8 cellular contexts compared by ENCODE assay signal in the genomic region with DNA sequence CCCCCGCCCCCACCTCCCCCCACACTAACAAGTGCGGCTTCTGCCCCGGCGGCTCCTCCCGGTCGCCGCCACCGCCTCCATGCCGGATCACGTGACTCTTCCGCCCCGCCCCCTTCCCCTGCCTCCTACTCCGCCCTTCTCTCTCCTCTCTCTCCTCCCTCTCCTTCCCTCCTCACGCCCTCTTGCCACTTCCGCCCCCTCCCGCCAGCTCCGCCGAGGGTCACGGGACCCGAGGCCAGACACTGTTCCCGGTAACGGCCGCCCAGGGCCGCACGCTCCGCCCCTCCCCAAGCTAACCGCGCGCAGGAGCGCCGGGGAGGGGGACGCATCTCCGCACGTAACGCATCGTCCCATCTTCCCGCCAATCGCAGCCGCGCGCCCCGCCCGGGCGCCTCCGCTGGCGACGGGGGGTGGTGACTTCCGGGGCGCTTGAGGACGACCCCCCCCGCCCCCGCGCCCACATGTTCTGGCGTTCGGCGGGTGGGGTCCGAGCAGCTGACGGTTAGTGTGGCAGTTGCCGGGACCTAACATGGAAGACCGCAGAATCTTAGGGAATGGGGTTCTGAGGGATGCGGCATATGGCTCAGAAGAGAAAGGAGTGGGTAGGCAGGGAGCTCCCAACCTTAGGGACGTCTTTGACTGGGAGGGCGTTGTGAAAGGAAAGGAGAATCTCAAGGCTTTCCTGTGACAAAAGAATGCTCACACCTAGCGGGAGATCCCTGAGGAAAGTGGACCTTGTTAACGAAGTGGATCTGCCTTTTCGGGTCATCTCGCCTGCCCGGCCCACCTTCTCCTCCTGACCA. TPM values are rescaled to one million over a fixed set of nuclear protein-coding genes. Genes with fewer than 3 reads are reported as not detected.
A peak's percentile ranks its signal among the peaks of the same experiment; 100 is the strongest.
DNase-seq lines count a peak whose midpoint lies in the region; ATAC-seq and TF ChIP-seq lines count a peak whose summit lies in the region.

A gene with protein sequence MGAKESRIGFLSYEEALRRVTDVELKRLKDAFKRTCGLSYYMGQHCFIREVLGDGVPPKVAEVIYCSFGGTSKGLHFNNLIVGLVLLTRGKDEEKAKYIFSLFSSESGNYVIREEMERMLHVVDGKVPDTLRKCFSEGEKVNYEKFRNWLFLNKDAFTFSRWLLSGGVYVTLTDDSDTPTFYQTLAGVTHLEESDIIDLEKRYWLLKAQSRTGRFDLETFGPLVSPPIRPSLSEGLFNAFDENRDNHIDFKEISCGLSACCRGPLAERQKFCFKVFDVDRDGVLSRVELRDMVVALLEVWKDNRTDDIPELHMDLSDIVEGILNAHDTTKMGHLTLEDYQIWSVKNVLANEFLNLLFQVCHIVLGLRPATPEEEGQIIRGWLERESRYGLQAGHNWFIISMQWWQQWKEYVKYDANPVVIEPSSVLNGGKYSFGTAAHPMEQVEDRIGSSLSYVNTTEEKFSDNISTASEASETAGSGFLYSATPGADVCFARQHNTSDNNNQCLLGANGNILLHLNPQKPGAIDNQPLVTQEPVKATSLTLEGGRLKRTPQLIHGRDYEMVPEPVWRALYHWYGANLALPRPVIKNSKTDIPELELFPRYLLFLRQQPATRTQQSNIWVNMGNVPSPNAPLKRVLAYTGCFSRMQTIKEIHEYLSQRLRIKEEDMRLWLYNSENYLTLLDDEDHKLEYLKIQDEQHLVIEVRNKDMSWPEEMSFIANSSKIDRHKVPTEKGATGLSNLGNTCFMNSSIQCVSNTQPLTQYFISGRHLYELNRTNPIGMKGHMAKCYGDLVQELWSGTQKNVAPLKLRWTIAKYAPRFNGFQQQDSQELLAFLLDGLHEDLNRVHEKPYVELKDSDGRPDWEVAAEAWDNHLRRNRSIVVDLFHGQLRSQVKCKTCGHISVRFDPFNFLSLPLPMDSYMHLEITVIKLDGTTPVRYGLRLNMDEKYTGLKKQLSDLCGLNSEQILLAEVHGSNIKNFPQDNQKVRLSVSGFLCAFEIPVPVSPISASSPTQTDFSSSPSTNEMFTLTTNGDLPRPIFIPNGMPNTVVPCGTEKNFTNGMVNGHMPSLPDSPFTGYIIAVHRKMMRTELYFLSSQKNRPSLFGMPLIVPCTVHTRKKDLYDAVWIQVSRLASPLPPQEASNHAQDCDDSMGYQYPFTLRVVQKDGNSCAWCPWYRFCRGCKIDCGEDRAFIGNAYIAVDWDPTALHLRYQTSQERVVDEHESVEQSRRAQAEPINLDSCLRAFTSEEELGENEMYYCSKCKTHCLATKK (N-terminal part only) (minus strand): TSS at position 92 of the 803 bp plus-strand sequence. CDS start 194 bp downstream, outside the sequence.

- DNase-seq in GM13976 (ENCODE audit: low spot score) (peak; percentile 96), NCI-H1694 (lab: John Stamatoyannopoulos, UW) (peak; percentile 96), T-helper 17 cell (peak; percentile 89 to 96 (median 95)), right atrium auricular region (ENCODE audit: low spot score) (peak; percentile 98), pulmonary artery endothelial cell (ENCODE audit: low read depth, low spot score) (peak; percentile 91), uterus (peak; percentile 98 to 99)

- peak within 1 kb of the TSS; percentile 71 to 92 for H3K4me3 ChIP-seq in right atrium auricular region
- H3K4me3 ChIP-seq in uterus, result peak within 1 kb of the TSS; percentile 88 to 93

- H3K27ac ChIP-seq in angular gyrus (ENCODE audit: low read depth, low read length) (peak within 1 kb of the TSS; percentile 98), right atrium auricular region (peak within 1 kb of the TSS; percentile 95 to 98), uterus (peak within 1 kb of the TSS; percentile 89 to 96)

- H3K27ac Mint-ChIP-seq in T-helper 17 cell, result peak within 1 kb of the TSS; percentile 93

- H3K4me1 Mint-ChIP-seq in T-helper 17 cell, result peaks cover 32% of the 10 kb centered on the region

- H3K36me3 ChIP-seq in right atrium auricular region (no peaks in the 10 kb centered on the region), uterus (no peaks in the 10 kb centered on the region)

- peak within 1 kb of the TSS; percentile 94 for H3K4me3 Mint-ChIP-seq in T-helper 17 cell

- in situ Hi-C loops in GM13976 (cut with MboI; ENCODE audit: low sequenced_read_pairs, unreplicated experiment), result no loop called here

- H3K9me3 ChIP-seq in T-helper 17 cell (ENCODE audit: control insufficient read depth, low read length, poor library complexity, severe bottlenecking) (no peaks in the 10 kb centered on the region), right atrium auricular region (no peaks in the 10 kb centered on the region), uterus (no peaks in the 10 kb centered on the region)

- peak; percentile 53 to 59 for TF ChIP-seq POLR2A in uterus (IDR thresholded peaks at IDR 0.05)

- no peak for TF ChIP-seq CTCF in GM13976 (IDR thresholded peaks at IDR 0.05; ENCODE audit: borderline replicate concordance, control extremely low read depth, extremely low read depth, insufficient read depth, missing control alignments)
- peak in 1 of 2 donors; percentile 21 for TF ChIP-seq CTCF in right atrium auricular region (IDR thresholded peaks at IDR 0.05)
- TF ChIP-seq CTCF in uterus (IDR thresholded peaks at IDR 0.05), result peak; percentile 4 to 51 (median 27)

- peaks cover 0 to 31% of the 10 kb centered on the region in 2 donors for H3K4me1 ChIP-seq in right atrium auricular region
- no peaks in the 10 kb centered on the region for H3K4me1 ChIP-seq in uterus

- H3K36me3 Mint-ChIP-seq in T-helper 17 cell (ENCODE audit: low read depth), result no peaks in the 10 kb centered on the region

- no peaks in the 10 kb centered on the region for H3K27me3 ChIP-seq in right atrium auricular region
- H3K27me3 ChIP-seq in uterus, result no peaks in the 10 kb centered on the region

- intact Hi-C loops in uterus (cut with DNase I; ENCODE audit: low total_unique reads), result no loop called here

- H3K27me3 Mint-ChIP-seq in T-helper 17 cell, result no peaks in the 10 kb centered on the region

- peak; percentile 91 for ATAC-seq in HG02870 (IDR thresholded peaks at IDR 0.05; ENCODE audit: unreplicated experiment)
- peak; percentile 90 for ATAC-seq in T-helper 17 cell

RNA-seq across cellular contexts. Expression of the gene that starts here (rescaled TPM):
- total RNA-seq in T-helper 17 cell, result 10 to 100 TPM; 27.5 to 34.2 TPM
- 10 to 100 TPM; 24.5 to 27.7 TPM for total RNA-seq in right atrium auricular region
- 41.6 and 59.7 TPM in 2 replicates for total RNA-seq in pulmonary artery endothelial cell
- 10 to 100 TPM; 28.4 to 54.1 (median 43.1) TPM for total RNA-seq in uterus

Comparison
In these comparisons a context has a peak if more than half of its experiments do, and no peak if none do; other contexts are left out.
1. Peak in every context shown above with its lines: DNase-seq, ATAC-seq, H3K4me3 ChIP-seq and H3K27ac ChIP-seq.